21 cellular contexts compared by ENCODE assay signal in the genomic region with DNA sequence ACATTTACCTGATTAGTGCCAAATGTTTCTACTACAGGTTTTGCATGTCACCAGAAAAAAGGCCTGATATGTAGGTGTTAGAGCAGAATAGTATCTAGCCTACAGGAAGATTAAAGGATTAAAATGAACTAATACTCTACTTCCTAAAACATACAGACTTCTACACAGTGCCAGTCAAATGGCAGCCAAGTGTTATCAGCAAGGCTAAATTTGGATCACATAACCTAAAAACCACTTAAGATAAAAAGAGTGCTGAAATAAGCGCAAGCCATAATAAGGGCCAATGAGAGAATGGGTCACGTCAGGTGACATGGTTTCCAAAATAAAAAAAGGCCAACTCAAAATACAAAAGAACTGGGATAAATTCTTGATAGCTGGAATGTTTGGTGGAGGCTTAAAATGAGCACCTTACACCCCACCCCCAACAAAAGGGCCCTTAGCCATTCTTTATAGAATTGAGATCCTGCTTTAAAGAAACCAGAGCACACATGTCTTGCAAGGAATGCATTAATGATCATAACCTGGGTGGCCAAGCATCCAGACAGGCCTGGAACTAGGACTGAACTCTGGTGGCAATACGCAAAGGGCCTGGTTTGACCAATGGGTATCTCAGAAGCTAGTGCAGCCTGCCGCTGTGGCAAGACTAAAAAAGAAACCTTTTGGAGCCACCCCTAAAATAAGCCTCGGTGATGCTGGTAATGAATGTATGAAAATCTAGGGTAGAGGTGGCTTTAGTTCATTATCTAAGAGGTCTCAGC. TPM values are rescaled to one million over a fixed set of nuclear protein-coding genes. Genes with fewer than 3 reads are reported as not detected.
A peak's percentile ranks its signal among the peaks of the same experiment; 100 is the strongest.
DNase-seq lines count a peak whose midpoint lies in the region; ATAC-seq, FAIRE-seq and TF ChIP-seq lines count a peak whose summit lies in the region.
"Had no signal": no experiment of that assay in that cellular context is flagged by ENCODE, and none has a peak within 500 bp of the region (broad histone marks: within the 10 kb centered on the region; RNA-seq: fewer than 3 reads in every experiment).

No MANE protein-coding gene starts in this region.

- TF ChIP-seq CTCF in HEK293 (tag by site-specific recombination; IDR thresholded peaks at IDR 0.05) (no peak), adrenal gland (IDR thresholded peaks at IDR 0.05) (no peak), sigmoid colon (IDR thresholded peaks at IDR 0.05) (no peak)

- H3K4me3 ChIP-seq in HEK293 (ENCODE audit: low read depth, low read length) (no peak overlapping the region), adrenal gland (no peak overlapping the region), sigmoid colon (no peak overlapping the region)
- H3K4me3 ChIP-seq: breast epithelium, uterus had no signal

- POLR2A ChIA-PET in HEK293 (lab: Yijun Ruan, JAX), result no interaction called here

- 66 to 76% (median 73%) methylated on average over 5 of the region's 5 CpGs for WGBS in adrenal gland, 4 donors
- WGBS in sigmoid colon, 2 donors, result 91 to 99% methylated on average over 5 of the region's 5 CpGs

- peak; percentile 89 for ATAC-seq in left ventricle myocardium superior
- no peak for ATAC-seq in GM18520 (IDR thresholded peaks at IDR 0.05; ENCODE audit: unreplicated experiment)

- H3K27me3 ChIP-seq in adrenal gland (no peaks in the 10 kb centered on the region), sigmoid colon (no peaks in the 10 kb centered on the region)
- H3K27me3 ChIP-seq: breast epithelium, uterus had no signal

- intact Hi-C loops in adrenal gland (cut with DNase I), result no loop called here
- intact Hi-C loops in left ventricle myocardium superior (cut with micrococcal nuclease), result no loop called here
- intact Hi-C loops in sigmoid colon (cut with DNase I), result no loop called here

- H3K9me3 ChIP-seq in HEK293 (ENCODE audit: control insufficient read depth, insufficient read depth, low read depth, low read length) (no peaks in the 10 kb centered on the region), adrenal gland (replicated peaks in 1 of 3) (no peaks in the 10 kb centered on the region), sigmoid colon (no peaks in the 10 kb centered on the region)
- H3K9me3 ChIP-seq: breast epithelium, uterus had no signal

- peak in 2 of 7 donors; percentile 34 to 56 for DNase-seq in adrenal gland
- peak; percentile 31 for DNase-seq in left ventricle myocardium superior
- no peak for DNase-seq in sigmoid colon
- no peak for DNase-seq in activated CD8-positive, alpha-beta memory T cell treated with anti-CD3 and anti-CD28 coated beads for 24 hours
- no peak for DNase-seq in GM12892 (ENCODE audit: insufficient read length)
- no peak for DNase-seq in epidermal melanocyte (ENCODE audit: insufficient read length, low spot score)
- DNase-seq: activated CD4-positive, alpha-beta T cell treated with anti-CD3 and anti-CD28 coated beads, Interleukin-2, amount 10 ng/mL, durations not matched to agents 7 days and 5 days; activated CD8-positive, alpha-beta memory T cell treated with anti-CD3 and anti-CD28 coated beads, Interleukin-2, amount 50 U/mL, for 4 hours; activated naive CD8-positive, alpha-beta T cell treated with anti-CD3 and anti-CD28 coated beads, Interleukin-2, amount 10 ng/mL, durations not matched to agents 7 days and 5 days; EL; foreskin melanocyte; H9; NCI-H1436; nephron progenitor cell; OCI-M1; stimulated activated CD4-positive, alpha-beta T cell treated with anti-CD3 and anti-CD28 coated beads, Interleukin-12 subunit alpha, Interleukin-12 subunit beta, amount 100 ng/mL, for 4 hours; uterus had no signal

- H3K4me1 ChIP-seq in HEK293 (ENCODE audit: control insufficient read depth, insufficient read depth, low read length) (peaks cover 20% of the 10 kb centered on the region), adrenal gland (replicated peaks in 1 of 2) (peaks cover 28 to 53% of the 10 kb centered on the region in 2 donors), sigmoid colon (peaks cover 0 to 62% (median 41%) of the 10 kb centered on the region in 4 donors)
- H3K4me1 ChIP-seq: breast epithelium had no signal

- FAIRE-seq in GM12892 (lab: Jason Lieb, UNC), result no peak

- H3K27ac ChIP-seq in HEK293 (ENCODE audit: extremely low read depth, low read depth, low read length) (peak overlapping the region; percentile 49), adrenal gland (peak overlapping the region in 4 of 5 donors; percentile 18 to 69 (median 46)), sigmoid colon (peak overlapping the region in 3 of 4 donors; percentile 40 to 65 (median 62))
- H3K27ac ChIP-seq: C4-2B, uterus had no signal

- CTCF ChIA-PET in HEK293 (lab: Yijun Ruan, JAX), result no interaction called here

- no peak for TF ChIP-seq POLR2A in adrenal gland (IDR thresholded peaks at IDR 0.05)
- no peak for TF ChIP-seq POLR2A in sigmoid colon (IDR thresholded peaks at IDR 0.05)
- no peak for TF ChIP-seq POLR2A in GM12892 (IDR thresholded peaks at IDR 0.05; ENCODE audit: low read depth, low read length)

- TF ChIP-seq EP300 in sigmoid colon (IDR thresholded peaks at IDR 0.05), result peak in 1 of 4 donors; percentile 36

- H3K36me3 ChIP-seq in HEK293 (ENCODE audit: control insufficient read depth in 2 of 2, insufficient read depth in 1 of 2, low read length in 2 of 2) (peaks cover 0 to 5% of the 10 kb centered on the region in 2 experiments; a peak in 1 of 3 replicates), adrenal gland (replicated peaks in 1 of 2) (no peaks in the 10 kb centered on the region), sigmoid colon (no peaks in the 10 kb centered on the region)
- H3K36me3 ChIP-seq: breast epithelium, uterus had no signal

TF ChIP-seq in HEK293, 187 proteins besides CTCF, POLR2A, EP300 and RAD21:
- TF ChIP-seq ZNF571 (tag by site-specific recombination; IDR thresholded peaks at IDR 0.05) (no peak), FEZF1 (tag by site-specific recombination; IDR thresholded peaks at IDR 0.05) (peak; percentile 53), ZXDB (tag by site-specific recombination; IDR thresholded peaks at IDR 0.05) (0 out of 2 replicates have a peak, but pooled peaks have one; percentile 25), TRIM28 (IDR thresholded peaks at IDR 0.05; ENCODE audit: borderline replicate concordance, low read length) (no peak)

RNA-seq across cellular contexts. Expression of a gene that starts 32.4 kb away (rescaled TPM):
- 10 to 100 TPM; 15.5 to 55.7 (median 40.9) TPM for total RNA-seq in adrenal gland
- polyA plus RNA-seq in adrenal gland, result 10 to 100 TPM in 2 of 3 donors, 1 to 10 TPM in 1; 10.0 to 14.5 (median 14.3) TPM
- 24.1 TPM for total RNA-seq in left ventricle myocardium superior
- total RNA-seq in sigmoid colon, result 10 to 100 TPM; 18.5 to 29.1 (median 23.7) TPM
- polyA plus RNA-seq in sigmoid colon, result 1 to 10 TPM; 2.3 to 7.6 (median 6.0) TPM
- polyA plus RNA-seq in GM12892 (2012; ENCODE audit: missing spikeins), result 0.04 TPM
